ENCODE assay signal across 22 cellular contexts in the genomic region with DNA sequence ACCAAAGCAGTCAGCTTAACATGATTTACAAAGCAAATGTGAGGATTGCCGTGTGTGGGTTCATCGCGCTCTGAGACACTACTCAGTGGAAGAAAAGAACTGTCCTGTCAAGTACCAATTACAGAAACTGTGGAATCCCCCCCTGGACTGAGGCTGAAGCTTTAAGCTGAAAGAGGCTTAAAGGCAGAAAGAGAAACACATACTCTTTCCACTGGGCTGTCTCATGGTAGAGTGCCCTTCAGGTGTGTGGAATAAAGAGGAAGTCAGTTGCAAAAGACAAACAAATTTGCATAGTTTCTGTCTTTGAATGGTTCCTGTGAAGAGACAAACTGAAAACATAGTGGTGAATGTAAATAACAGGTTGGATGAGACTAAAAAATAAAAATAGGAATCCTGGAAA.
DNase-seq lines count a peak whose midpoint lies in the region; ATAC-seq and TF ChIP-seq lines count a peak whose summit lies in the region.
"Had no signal": no experiment of that assay in that cellular context is flagged by ENCODE, and none has a peak within 500 bp of the region (broad histone marks: within the 10 kb centered on the region; RNA-seq: fewer than 3 reads in every experiment).

No MANE protein-coding gene starts in this region.

- H3K27me3 Mint-ChIP-seq in neural progenitor cell (ENCODE audit: insufficient read depth, low read depth), result peaks cover 2% of the 10 kb centered on the region
- H3K27me3 Mint-ChIP-seq: brain; stimulated activated naive CD8-positive, alpha-beta T cell treated with anti-CD3 and anti-CD28 coated beads, Interleukin-15, Interleukin-2, amounts not matched to agents 100 ng/mL and 50 ng/mL, for 24 hours had no signal

- H3K9me3 Mint-ChIP-seq in neural progenitor cell, result peaks cover 2% of the 10 kb centered on the region

- no peak overlapping the region for H3K27ac Mint-ChIP-seq in neural progenitor cell
- H3K27ac Mint-ChIP-seq: brain; stimulated activated naive CD8-positive, alpha-beta T cell treated with anti-CD3 and anti-CD28 coated beads, Interleukin-15, Interleukin-2, amounts not matched to agents 100 ng/mL and 50 ng/mL, for 24 hours; T-helper 1 cell treated with Interleukin-12 subunit alpha and Interleukin-12 subunit beta and Interleukin-4 antibody, amounts not matched to agents 30 μg/mL and 1 μg/mL, for 36 hours had no signal

- H3K4me1 ChIP-seq in neural progenitor cell, result peaks cover 8% of the 10 kb centered on the region
- H3K4me1 ChIP-seq: Peyer's patch, thyroid gland had no signal

- H3K4me1 Mint-ChIP-seq in neural progenitor cell, result peaks cover 5% of the 10 kb centered on the region
- H3K4me1 Mint-ChIP-seq: brain, neural crest cell had no signal

- intact Hi-C loops in left colon (cut with DNase I, micrococcal nuclease), result no loop called here

- no peaks in the 10 kb centered on the region for H3K9me3 ChIP-seq in neural progenitor cell (ENCODE audit: low read depth)
- H3K9me3 ChIP-seq: Peyer's patch, thyroid gland had no signal

- no peaks in the 10 kb centered on the region for H3K27me3 ChIP-seq in neural progenitor cell
- H3K27me3 ChIP-seq: Peyer's patch, thyroid gland had no signal

- DNase-seq in neural progenitor cell (ENCODE audit: low spot score), result peak; percentile 70
- no peak for DNase-seq in iPS-NIHi11 (ENCODE audit: low spot score)
- DNase-seq in NCI-H1417 (lab: John Stamatoyannopoulos, UW), result no peak
- DNase-seq in left colon, result no peak
- DNase-seq: activated CD4-positive, alpha-beta T cell treated with anti-CD3 and anti-CD28 coated beads for 4 hours; activated T-cell treated with anti-CD3 and anti-CD28 coated beads, Interleukin-2, amount 50 U/mL, for 4 hours; C1 segment of cervical spinal cord; DND-41; mammary epithelial cell; NCI-H1092 treated with DMSO at 0.1 percent for 48 hours; NCI-H1930; Peyer's patch; posterior cingulate gyrus had no signal

- no peaks in the 10 kb centered on the region for H3K36me3 Mint-ChIP-seq in neural progenitor cell
- H3K36me3 Mint-ChIP-seq: brain had no signal

- no peak overlapping the region for H3K4me3 ChIP-seq in neural progenitor cell
- H3K4me3 ChIP-seq: Peyer's patch, thyroid gland had no signal

- H3K36me3 ChIP-seq in neural progenitor cell, result no peaks in the 10 kb centered on the region
- H3K36me3 ChIP-seq: Peyer's patch, thyroid gland had no signal

- no peak for TF ChIP-seq CTCF in neural progenitor cell (IDR thresholded peaks at IDR 0.05)

- no peak overlapping the region for H3K9ac ChIP-seq in neural progenitor cell

- H2AFZ ChIP-seq in neural progenitor cell (replicated peaks), result no peak overlapping the region

- ATAC-seq in GM18907 (IDR thresholded peaks at IDR 0.05; ENCODE audit: unreplicated experiment), result peak; percentile 77
- ATAC-seq in GM21717 (IDR thresholded peaks at IDR 0.05; ENCODE audit: unreplicated experiment), result peak; percentile 80
- ATAC-seq in HG03159 (IDR thresholded peaks at IDR 0.05; ENCODE audit: unreplicated experiment), result peak; percentile 53
- ATAC-seq in left colon, result no peak
- ATAC-seq: activated T-cell treated with anti-CD3 and anti-CD28 coated beads, Interleukin-2, amount 50 U/mL, for 4 hours; HepG2 had no signal

- no peaks in the 10 kb centered on the region for H4K20me1 ChIP-seq in neural progenitor cell (ENCODE audit: low read depth)

- no peaks in the 10 kb centered on the region for H3K79me2 ChIP-seq in neural progenitor cell (ENCODE audit: low read depth)

- no peak overlapping the region for H3K27ac ChIP-seq in neural progenitor cell
- H3K27ac ChIP-seq: Peyer's patch, thyroid gland had no signal

- peaks cover 4% of the 10 kb centered on the region for H3F3A ChIP-seq in neural progenitor cell (ENCODE audit: low read depth)

- no peak overlapping the region for H3K4me2 ChIP-seq in neural progenitor cell

- H3K4me3 Mint-ChIP-seq in neural progenitor cell, result no peak overlapping the region
- H3K4me3 Mint-ChIP-seq: activated T-cell treated with anti-CD3 and anti-CD28 coated beads, Interleukin-2, amount 50 U/mL, for 4 hours; brain; neural crest cell; stimulated activated naive CD8-positive, alpha-beta T cell treated with anti-CD3 and anti-CD28 coated beads, Interleukin-15, Interleukin-2, amounts not matched to agents 100 ng/mL and 50 ng/mL, for 24 hours; T-helper 1 cell treated with Interleukin-12 subunit alpha and Interleukin-12 subunit beta and Interleukin-4 antibody, amounts not matched to agents 30 μg/mL and 1 μg/mL, for 36 hours had no signal
